17 cellular contexts compared by ENCODE assay signal in the genomic region with DNA sequence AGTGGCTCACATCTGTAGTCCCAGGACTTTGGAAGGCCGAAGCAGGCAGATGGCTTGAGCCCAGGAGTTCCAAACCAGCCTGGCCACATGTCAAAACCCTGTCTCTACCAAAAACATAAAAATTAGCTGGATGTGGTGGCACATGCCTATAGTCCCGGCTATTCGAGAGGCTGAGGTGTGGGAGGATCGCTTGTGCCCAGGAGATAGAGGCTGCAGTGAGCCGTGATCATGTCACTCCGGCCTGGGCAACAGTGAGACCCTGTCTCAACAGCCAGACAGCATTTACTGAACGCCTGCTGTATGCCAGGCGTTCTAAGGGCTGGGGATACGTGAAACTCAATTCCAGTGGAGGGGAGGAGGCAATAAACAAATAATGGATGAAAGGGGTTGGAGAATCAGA.
"Had no signal": no experiment of that assay in that cellular context is flagged by ENCODE, and none has a peak within 500 bp of the region (broad histone marks: within the 10 kb centered on the region; RNA-seq: fewer than 3 reads in every experiment).

No MANE protein-coding gene starts in this region.

- H3K9me3 Mint-ChIP-seq: activated naive CD4-positive, alpha-beta T cell treated with anti-CD3 and anti-CD28 coated beads, Interleukin-2, amount 10 ng/mL, durations not matched to agents 7 days and 5 days; activated T-helper 2 cell treated with anti-CD3 and anti-CD28 coated beads, Interferon-gamma antibody, Interleukin-2, Interleukin-4, amounts not matched to agents 10 μg/mL and 5 μg/mL and 100 μg/mL, durations not matched to agents 14 hours and 24 hours and 36 hours; endodermal cell had no signal

- DNase-seq: activated CD4-positive, alpha-beta T cell treated with anti-CD3 and anti-CD28 coated beads for 1 hour; activated CD4-positive, alpha-beta T cell treated with anti-CD3 and anti-CD28 coated beads, Interleukin-2, amount 50 U/mL, for 4 hours; activated naive CD4-positive, alpha-beta T cell treated with anti-CD3 and anti-CD28 coated beads, Interleukin-2, amount 10 ng/mL, durations not matched to agents 7 days and 5 days; endodermal cell; gastrocnemius medialis; heart right ventricle; left cardiac atrium; lower lobe of right lung; posterior cingulate gyrus; right cardiac atrium; small intestine; stimulated activated CD4-positive, alpha-beta T cell treated with anti-CD3 and anti-CD28 coated beads, Interleukin-4, amount 100 ng/mL, for 24 hours; stimulated activated naive CD4-positive, alpha-beta T cell; T1000 had no signal

- H3K9me3 ChIP-seq: gastrocnemius medialis, heart right ventricle, lower lobe of right lung, tibial nerve had no signal

- H3K36me3 Mint-ChIP-seq: activated naive CD4-positive, alpha-beta T cell treated with anti-CD3 and anti-CD28 coated beads, Interleukin-2, amount 10 ng/mL, durations not matched to agents 7 days and 5 days had no signal

- ATAC-seq: gastrocnemius medialis, heart right ventricle, left cardiac atrium, lower lobe of right lung, right cardiac atrium had no signal

- H3K4me1 ChIP-seq: gastrocnemius medialis had no signal

- H3K4me3 Mint-ChIP-seq: activated naive CD4-positive, alpha-beta T cell treated with anti-CD3 and anti-CD28 coated beads, Interleukin-2, amount 10 ng/mL, durations not matched to agents 7 days and 5 days; endodermal cell had no signal

- H3K36me3 ChIP-seq: gastrocnemius medialis had no signal

- H3K4me3 ChIP-seq: dorsolateral prefrontal cortex, gastrocnemius medialis, heart right ventricle, lower lobe of right lung, tibial nerve had no signal

- H3K27ac Mint-ChIP-seq: activated naive CD4-positive, alpha-beta T cell treated with anti-CD3 and anti-CD28 coated beads, Interleukin-2, amount 10 ng/mL, durations not matched to agents 7 days and 5 days; activated T-helper 2 cell treated with anti-CD3 and anti-CD28 coated beads, Interferon-gamma antibody, Interleukin-2, Interleukin-4, amounts not matched to agents 10 μg/mL and 5 μg/mL and 100 μg/mL, durations not matched to agents 14 hours and 24 hours and 36 hours; endodermal cell had no signal

- H3K27ac ChIP-seq: dorsolateral prefrontal cortex, gastrocnemius medialis, heart right ventricle, lower lobe of right lung, tibial nerve had no signal

- H3K27me3 ChIP-seq: dorsolateral prefrontal cortex, gastrocnemius medialis, tibial nerve had no signal
